In the genomic region with DNA sequence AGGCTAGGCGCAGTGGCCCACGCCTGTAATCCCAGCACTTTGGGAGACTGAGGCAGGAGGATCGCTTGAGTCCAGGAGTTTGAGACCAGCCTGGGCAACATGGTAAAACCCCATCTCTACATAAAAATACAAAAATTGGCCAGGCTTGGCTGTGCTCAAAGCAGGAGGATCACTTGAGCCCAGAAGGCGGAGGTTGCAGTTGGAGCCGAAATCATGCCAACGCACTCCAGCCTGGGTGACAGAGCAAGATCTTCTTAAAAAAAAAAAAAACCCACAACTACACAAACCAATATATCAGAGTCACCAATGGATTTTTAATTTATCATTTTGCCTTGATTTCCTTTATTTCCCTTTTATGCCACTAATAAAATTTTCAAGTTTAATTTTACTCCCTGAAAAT, we compare ENCODE assay signal across 13 cellular contexts. TPM values are rescaled to one million over a fixed set of nuclear protein-coding genes. Genes with fewer than 3 reads are reported as not detected.
DNase-seq lines count a peak whose midpoint lies in the region; ATAC-seq, FAIRE-seq and TF ChIP-seq lines count a peak whose summit lies in the region.
"Had no signal": no experiment of that assay in that cellular context is flagged by ENCODE, and none has a peak within 500 bp of the region (broad histone marks: within the 10 kb centered on the region; RNA-seq: fewer than 3 reads in every experiment).

No MANE protein-coding gene starts in this region.

- no peaks in the 10 kb centered on the region for H3K9me3 Mint-ChIP-seq in Calu3 (ENCODE audit: low read depth, unreplicated experiment)
- H3K9me3 Mint-ChIP-seq: mesothelial cell of epicardium had no signal

- no peak for ATAC-seq in GM21786 (IDR thresholded peaks at IDR 0.05; ENCODE audit: unreplicated experiment)
- ATAC-seq in GM19463 (IDR thresholded peaks at IDR 0.05; ENCODE audit: unreplicated experiment) = no peak

- H3K9me3 ChIP-seq in PC-9 (ENCODE audit: insufficient read depth, low read depth) = no peaks in the 10 kb centered on the region; the same call in 1 of the 2 replicates
- H3K9me3 ChIP-seq in endothelial cell of umbilical vein (replicated peaks; ENCODE audit: control insufficient read depth, insufficient read depth, low read length) = no peaks in the 10 kb centered on the region
- no peaks in the 10 kb centered on the region for H3K9me3 ChIP-seq in spleen
- H3K9me3 ChIP-seq: SJCRH30 had no signal

- H3K4me2 ChIP-seq in PC-9 (peak overlapping the region; percentile 55), endothelial cell of umbilical vein (ENCODE audit: insufficient read depth, low read length) (peak overlapping the region; percentile 43)

- FAIRE-seq in endothelial cell of umbilical vein (lab: Jason Lieb, UNC) = no peak
- FAIRE-seq: small intestine had no signal

- POLR2A ChIA-PET in PC-9 (lab: Charles Lee; ENCODE audit: unreplicated experiment) = no interaction called here
- POLR2A ChIA-PET in endothelial cell of umbilical vein (lab: Charles Lee) = no interaction called here

- H4K20me1 ChIP-seq in PC-9 (ENCODE audit: insufficient read depth) (no peaks in the 10 kb centered on the region), endothelial cell of umbilical vein (replicated peaks; ENCODE audit: control insufficient read depth, extremely low read depth, insufficient read depth, low read length) (no peaks in the 10 kb centered on the region)

- no peak overlapping the region for H3K9ac ChIP-seq in endothelial cell of umbilical vein (replicated peaks; ENCODE audit: extremely low read depth, insufficient read depth, low read length)

- CTCF ChIA-PET in Calu3 (lab: Charles Lee) = no interaction called here
- CTCF ChIA-PET in PC-9 (lab: Charles Lee) = no interaction called here
- CTCF ChIA-PET in endothelial cell of umbilical vein (lab: Charles Lee) = no interaction called here

- dilution Hi-C loops in endothelial cell of umbilical vein (cut with MboI; ENCODE audit: extremely low pct_ligation_motif_present, low sequenced_read_pairs) = no loop called here

- H3K9me1 ChIP-seq in endothelial cell of umbilical vein (replicated peaks; ENCODE audit: control insufficient read depth, extremely low read depth, insufficient read depth, low read length) = no peaks in the 10 kb centered on the region

- 93 to 97% (median 95%) methylated on average over 6 of the region's 6 CpGs for WGBS in spleen, 5 donors

- DNase-seq in Calu3 (no peak), PC-9 (no peak), endothelial cell of umbilical vein (ENCODE audit: low read depth, low spot score) (no peak), spleen (no peak), Ammon's horn (ENCODE audit: low spot score) (no peak)
- DNase-seq: activated naive CD4-positive, alpha-beta T cell treated with anti-CD3 and anti-CD28 coated beads, Interleukin-2, amount 50 U/mL, for 16 hours; NCI-H1417 treated with DMSO at 0.1 percent for 48 hours; SJCRH30; stimulated activated naive CD8-positive, alpha-beta T cell treated with anti-CD3 and anti-CD28 coated beads, Interleukin-15, Interleukin-2, amounts not matched to agents 100 U/mL and 50 U/mL, for 24 hours had no signal

- H3K27ac ChIP-seq in PC-9 = peak overlapping the region; percentile 84
- H3K27ac ChIP-seq in endothelial cell of umbilical vein (ENCODE audit: insufficient read depth, low read depth, low read length) = peak overlapping the region; percentile 29
- peak overlapping the region in 7 of 8 donors; percentile 61 to 98 (median 95) for H3K27ac ChIP-seq in spleen
- H3K27ac ChIP-seq: SJCRH30 had no signal

- H2AFZ ChIP-seq in PC-9 (no peak overlapping the region), endothelial cell of umbilical vein (ENCODE audit: low read depth, low read length) (no peak overlapping the region)

- no peak for TF ChIP-seq CTCF in Calu3 (IDR thresholded peaks at IDR 0.05; ENCODE audit: unreplicated experiment)
- TF ChIP-seq CTCF in PC-9 (conservative IDR thresholded peaks at IDR 0.05) = no peak
- no peak for TF ChIP-seq CTCF in endothelial cell of umbilical vein (IDR thresholded peaks at IDR 0.05; ENCODE audit: extremely low read depth in 1 of 2, insufficient read depth in 1 of 2, low read depth in 1 of 2, low read length in 2 of 2)
- no peak for TF ChIP-seq CTCF in spleen (IDR thresholded peaks at IDR 0.05 in 8 of 11, conservative IDR thresholded peaks at IDR 0.05 in 3 of 11)

- H3K27me3 ChIP-seq in PC-9 (ENCODE audit: insufficient read depth, low read depth) (no peaks in the 10 kb centered on the region), endothelial cell of umbilical vein (ENCODE audit: control insufficient read depth in 2 of 2, insufficient read depth in 2 of 2, low read length in 2 of 2) (no peaks in the 10 kb centered on the region), spleen (replicated peaks in 1 of 7) (no peaks in the 10 kb centered on the region)
- H3K27me3 ChIP-seq: SJCRH30 had no signal

- peak overlapping the region; percentile 12 for H3K27ac Mint-ChIP-seq in Calu3 (ENCODE audit: unreplicated experiment)

- H3K36me3 ChIP-seq in PC-9 (ENCODE audit: low read depth) (peaks cover 32% of the 10 kb centered on the region; the same call in 1 of the 2 replicates), endothelial cell of umbilical vein (ENCODE audit: control insufficient read depth in 2 of 2, extremely low read depth in 1 of 2, insufficient read depth in 2 of 2, low read length in 2 of 2) (no peaks in the 10 kb centered on the region), spleen (no peaks in the 10 kb centered on the region)

- H3K9me2 ChIP-seq in PC-9 (ENCODE audit: insufficient read depth) = no peaks in the 10 kb centered on the region

- BruUV-seq in Calu3 (replicated peaks; lab: Mats Ljungman, UMichigan) (no TSS peak), PC-9 (replicated peaks; lab: Mats Ljungman, UMichigan) (no TSS peak), endothelial cell of umbilical vein (replicated peaks; lab: Mats Ljungman, UMichigan) (no TSS peak)

- H3K79me2 ChIP-seq in PC-9 (ENCODE audit: low read depth) (peaks cover 90% of the 10 kb centered on the region), endothelial cell of umbilical vein (ENCODE audit: control insufficient read depth, insufficient read depth, low read length) (peaks cover 27% of the 10 kb centered on the region)

- H3K27me3 Mint-ChIP-seq in Calu3 (ENCODE audit: unreplicated experiment) = no peaks in the 10 kb centered on the region

- peaks cover 9% of the 10 kb centered on the region for H3K36me3 Mint-ChIP-seq in Calu3 (ENCODE audit: insufficient read depth, unreplicated experiment)
- H3K36me3 Mint-ChIP-seq: mesothelial cell of epicardium had no signal

- peaks cover 31% of the 10 kb centered on the region for H3F3A ChIP-seq in PC-9 (ENCODE audit: insufficient read depth, low read depth)

- intact Hi-C loops in Calu3 (cut with micrococcal nuclease; ENCODE audit: unreplicated experiment) = loop anchor here (5.0 kb wide), 1 partner anchor 106 kb away; no protein-coding TSS in a partner anchor
- intact Hi-C loops in PC-9 (cut with micrococcal nuclease; ENCODE audit: unreplicated experiment) = no loop called here
- intact Hi-C loops in endothelial cell of umbilical vein (cut with micrococcal nuclease) = loop anchor here (5.0 to 10.0 kb wide), 2 partner anchors 46 to 1288 kb away; a partner anchor contains a TSS
- intact Hi-C loops in spleen (cut with DNase I; ENCODE audit: low total_unique reads) = no loop called here

- H3K4me3 Mint-ChIP-seq in Calu3 (ENCODE audit: low read depth, unreplicated experiment) = no peak overlapping the region
- H3K4me3 Mint-ChIP-seq: mesothelial cell of epicardium had no signal

- TF ChIP-seq POLR2A in endothelial cell of umbilical vein (IDR thresholded peaks at IDR 0.05; ENCODE audit: low read depth, low read length) = no peak
- no peak for TF ChIP-seq POLR2A in spleen (IDR thresholded peaks at IDR 0.05)

- peak overlapping the region; percentile 25; the same call in 1 of the 2 replicates for H3K4me3 ChIP-seq in PC-9
- H3K4me3 ChIP-seq in endothelial cell of umbilical vein (replicated peaks in 1 of 3; ENCODE audit: insufficient read depth in 1 of 3, low read depth in 1 of 3, low read length in 3 of 3) = no peak overlapping the region
- H3K4me3 ChIP-seq in spleen = no peak overlapping the region
- H3K4me3 ChIP-seq: SJCRH30 had no signal

- peaks cover 31% of the 10 kb centered on the region for H3K4me1 Mint-ChIP-seq in Calu3 (ENCODE audit: low read depth, unreplicated experiment)

- H3K4me1 ChIP-seq in PC-9 (replicated peaks; ENCODE audit: insufficient read depth) (peaks cover 77% of the 10 kb centered on the region), endothelial cell of umbilical vein (ENCODE audit: control insufficient read depth, extremely low read depth, insufficient read depth, low read length) (peaks cover 41% of the 10 kb centered on the region), spleen (peaks cover 57 to 99% (median 81%) of the 10 kb centered on the region in 6 donors)

TF ChIP-seq in endothelial cell of umbilical vein, 7 proteins besides CTCF, POLR2A, EP300 and RAD21 (continues in another document):
- TF ChIP-seq GATA2 (IDR thresholded peaks at IDR 0.05; ENCODE audit: insufficient read depth, insufficient read length, low read depth, low read length) (no peak), EZH2 (IDR thresholded peaks at IDR 0.05; ENCODE audit: borderline replicate concordance, low read depth, low read length, severe bottlenecking) (no peak), FOS (IDR thresholded peaks at IDR 0.05; ENCODE audit: borderline replicate concordance, insufficient read depth, low read length) (no peak)

RNA-seq across cellular contexts. Expression of a gene that starts 9.3 kb away (rescaled TPM):
- 15.3 and 15.8 TPM in 2 replicates for total RNA-seq in Calu3 (2022)
- total RNA-seq in PC-9 (2021) = 10.4 and 10.9 TPM in 2 replicates
- total RNA-seq in endothelial cell of umbilical vein = 5.0 and 7.0 TPM in 2 replicates
- 1.3 and 1.5 TPM in 2 replicates for polyA plus RNA-seq in endothelial cell of umbilical vein
- 1.9 and 2.1 TPM in 2 replicates for polyA plus RNA-seq in endothelial cell of umbilical vein (2011; cell fraction: cytosol; rRNA removed)
- polyA plus RNA-seq in endothelial cell of umbilical vein (2011; cell fraction: nucleus; rRNA removed) = 3.1 and 3.9 TPM in 2 replicates
- 5.0 and 8.0 TPM in 2 replicates for polyA plus RNA-seq in endothelial cell of umbilical vein (2012)
- polyA minus RNA-seq in endothelial cell of umbilical vein = 3.8 and 10.2 TPM in 2 replicates
- polyA minus RNA-seq in endothelial cell of umbilical vein (2011; cell fraction: cytosol; rRNA and poly(A)+ RNA removed) = 5.3 TPM
- polyA minus RNA-seq in endothelial cell of umbilical vein (2011; cell fraction: nucleus; rRNA and poly(A)+ RNA removed) = 6.1 and 8.5 TPM in 2 replicates
- total RNA-seq in spleen = 10 to 100 TPM; 28.8 to 55.0 (median 39.3) TPM
- polyA plus RNA-seq in spleen = 1 to 10 TPM; 7.2 to 9.8 (median 8.4) TPM

RNA-seq across cellular contexts. Expression of a gene that starts 39.4 kb away (rescaled TPM):
- total RNA-seq in Calu3 (2022) (3.9 and 5.1 TPM in 2 replicates), PC-9 (2021) (5.6 and 11.5 TPM in 2 replicates), endothelial cell of umbilical vein (3.5 and 3.7 TPM in 2 replicates), spleen (1 to 10 TPM; 2.2 to 6.4 (median 5.6) TPM)
- polyA plus RNA-seq in endothelial cell of umbilical vein (4.5 and 5.7 TPM in 2 replicates), spleen (1 to 10 TPM; 2.8 to 4.5 (median 3.8) TPM)
- polyA plus RNA-seq in endothelial cell of umbilical vein (2011; cell fraction: cytosol; rRNA removed) = 4.4 and 5.0 TPM in 2 replicates
- 2.2 and 3.9 TPM in 2 replicates for polyA plus RNA-seq in endothelial cell of umbilical vein (2011; cell fraction: nucleus; rRNA removed)
- polyA plus RNA-seq in endothelial cell of umbilical vein (2012) = 2.5 and 3.5 TPM in 2 replicates
- polyA minus RNA-seq in endothelial cell of umbilical vein = 1.8 and 2.4 TPM in 2 replicates
- polyA minus RNA-seq in endothelial cell of umbilical vein (2011; cell fraction: cytosol; rRNA and poly(A)+ RNA removed) = 1.7 TPM
- 2.5 and 3.5 TPM in 2 replicates for polyA minus RNA-seq in endothelial cell of umbilical vein (2011; cell fraction: nucleus; rRNA and poly(A)+ RNA removed)

Comparison
In these comparisons a context has a peak if more than half of its experiments do, and no peak if none do; other contexts are left out.
1. H3K27ac ChIP-seq: peak in every context shown above with its lines; median percentile 95 in spleen; 84 in PC-9; 29 in endothelial cell of umbilical vein.
2. intact Hi-C loops: an anchor here in Calu3 (5.0 kb wide) and endothelial cell of umbilical vein (5.0 to 10.0 kb wide); none called in PC-9 and spleen.